8 cellular contexts compared by ENCODE assay signal in the genomic region with DNA sequence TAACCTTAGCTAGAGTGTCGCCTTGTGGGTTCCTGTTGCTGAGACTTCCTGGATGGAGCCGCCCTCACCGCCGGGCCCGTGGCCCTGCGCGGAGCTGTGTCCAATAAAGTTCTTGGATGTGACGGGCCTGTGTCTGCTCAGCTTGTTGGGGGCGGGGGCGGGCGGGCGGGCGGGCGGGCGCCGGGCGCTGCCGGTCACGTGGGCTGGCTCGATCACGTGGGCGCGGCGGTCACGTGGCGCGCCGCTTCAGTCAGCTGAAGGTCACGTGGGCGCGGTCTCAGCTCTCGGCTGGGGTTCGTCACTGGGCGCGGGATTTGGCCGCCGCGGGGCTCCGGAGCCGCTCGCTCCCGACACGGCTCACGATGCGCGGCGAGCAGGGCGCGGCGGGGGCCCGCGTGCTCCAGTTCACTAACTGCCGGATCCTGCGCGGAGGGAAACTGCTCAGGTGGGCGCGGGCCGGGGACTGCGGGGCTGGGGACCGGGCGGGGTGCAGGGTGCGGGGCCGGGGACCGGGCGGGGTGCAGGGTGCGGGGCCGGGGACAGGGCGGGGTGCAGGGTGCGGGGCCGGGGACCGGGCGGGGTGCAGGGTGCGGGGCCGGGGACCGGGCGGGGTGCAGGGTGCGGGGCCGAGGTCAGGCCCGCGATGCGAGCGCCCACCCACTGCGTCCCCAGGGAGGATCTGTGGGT. TPM values are rescaled to one million over a fixed set of nuclear protein-coding genes. Genes with fewer than 3 reads are reported as not detected.
DNase-seq lines count a peak whose midpoint lies in the region; ATAC-seq and TF ChIP-seq lines count a peak whose summit lies in the region.

A gene with protein sequence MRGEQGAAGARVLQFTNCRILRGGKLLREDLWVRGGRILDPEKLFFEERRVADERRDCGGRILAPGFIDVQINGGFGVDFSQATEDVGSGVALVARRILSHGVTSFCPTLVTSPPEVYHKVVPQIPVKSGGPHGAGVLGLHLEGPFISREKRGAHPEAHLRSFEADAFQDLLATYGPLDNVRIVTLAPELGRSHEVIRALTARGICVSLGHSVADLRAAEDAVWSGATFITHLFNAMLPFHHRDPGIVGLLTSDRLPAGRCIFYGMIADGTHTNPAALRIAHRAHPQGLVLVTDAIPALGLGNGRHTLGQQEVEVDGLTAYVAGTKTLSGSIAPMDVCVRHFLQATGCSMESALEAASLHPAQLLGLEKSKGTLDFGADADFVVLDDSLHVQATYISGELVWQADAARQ (plus strand): TSS at position 275 of the 687 bp plus-strand sequence. CDS start 88 bp downstream, at position 363.

- no peaks in the 10 kb centered on the region for H3K27me3 ChIP-seq in WERI-Rb-1 (ENCODE audit: insufficient read depth, low read depth, severe bottlenecking)
- H3K27me3 ChIP-seq in breast epithelium = no peaks in the 10 kb centered on the region

- H3K27ac ChIP-seq in WERI-Rb-1 (peak within 1 kb of the TSS; percentile 61), breast epithelium (peak within 1 kb of the TSS; percentile 98 to 99), skin epidermis (peak within 1 kb of the TSS; percentile 66 to 99 (median 81))

- H3K36me3 ChIP-seq in WERI-Rb-1 (peaks cover 65% of the 10 kb centered on the region), breast epithelium (no peaks in the 10 kb centered on the region)

- TF ChIP-seq POLR2A in breast epithelium (IDR thresholded peaks at IDR 0.05) = no peak

- intact Hi-C loops in breast epithelium (cut with DNase I; ENCODE audit: low total_unique reads) = no loop called here

- DNase-seq in DMS53 (lab: John Stamatoyannopoulos, UW) (peak; percentile 95), NCI-H2196 (lab: John Stamatoyannopoulos, UW; ENCODE audit: unreplicated experiment) (peak; percentile 94), WERI-Rb-1 (peak; percentile 79), breast epithelium (ENCODE audit: low spot score in 2 of 2) (peak; percentile 89 to 90), iPS-NIHi11 (ENCODE audit: low spot score) (peak; percentile 98)

- no peaks in the 10 kb centered on the region for H3K9me3 ChIP-seq in WERI-Rb-1 (ENCODE audit: severe bottlenecking)
- H3K9me3 ChIP-seq in breast epithelium = no peaks in the 10 kb centered on the region

- peaks cover 29 to 45% of the 10 kb centered on the region in 2 donors for H3K4me1 ChIP-seq in breast epithelium

- H3K4me3 ChIP-seq in WERI-Rb-1 (ENCODE audit: low read depth, low read length) (peak within 1 kb of the TSS; percentile 62), breast epithelium (peak within 1 kb of the TSS; percentile 68 to 81 (median 72)), skin epidermis (peak within 1 kb of the TSS; percentile 51 to 79 (median 63))

- peak; percentile 67 for ATAC-seq in HG02759 (IDR thresholded peaks at IDR 0.05; ENCODE audit: unreplicated experiment)
- no peak for ATAC-seq in GM21576 (IDR thresholded peaks at IDR 0.05; ENCODE audit: unreplicated experiment)

- no peak for TF ChIP-seq CTCF in WERI-Rb-1 (IDR thresholded peaks at IDR 0.05; ENCODE audit: low read depth, low read length)
- no peak for TF ChIP-seq CTCF in breast epithelium (IDR thresholded peaks at IDR 0.05)

RNA-seq across cellular contexts. Expression of the gene that starts here (rescaled TPM):
- total RNA-seq in breast epithelium = 10 to 100 TPM; 27.9 to 57.0 (median 28.2) TPM
